In genomic region chr4:141645611-141646340, GRCh38 we compare ENCODE assay signal across 14 cellular contexts. TPM values are rescaled to one million over a fixed set of nuclear protein-coding genes. Genes with fewer than 3 reads are reported as not detected.
DNase-seq lines count a peak whose midpoint lies in the region; ATAC-seq, FAIRE-seq and TF ChIP-seq lines count a peak whose summit lies in the region.
"Had no signal": no experiment of that assay in that cellular context is flagged by ENCODE, and none has a peak within 500 bp of the region (broad histone marks: within the 10 kb centered on the region; RNA-seq: fewer than 3 reads in every experiment).

No MANE protein-coding gene starts in this region.

- H3K27me3 ChIP-seq in fibroblast of lung (ENCODE audit: control insufficient read depth, insufficient read depth, low read length), result no peaks in the 10 kb centered on the region
- no peaks in the 10 kb centered on the region for H3K27me3 ChIP-seq in upper lobe of right lung
- no peaks in the 10 kb centered on the region for H3K27me3 ChIP-seq in effector memory CD4-positive, alpha-beta T cell (replicated peaks; ENCODE audit: control insufficient read depth, insufficient read depth, low read length, poor library complexity, severe bottlenecking)
- H3K27me3 ChIP-seq: neural progenitor cell had no signal

- TF ChIP-seq CTCF in fibroblast of lung (conservative IDR thresholded peaks at IDR 0.05 in 1 of 2, IDR thresholded peaks at IDR 0.05 in 1 of 2; ENCODE audit: low read depth in 1 of 2, low read length in 2 of 2) (no peak), upper lobe of right lung (IDR thresholded peaks at IDR 0.05) (no peak)

- peak; percentile 98 for FAIRE-seq in RCC 7860 (lab: Jason Lieb, UNC)
- FAIRE-seq: endometrium had no signal

- no peak overlapping the region for H3K4me2 ChIP-seq in fibroblast of lung (ENCODE audit: extremely low read depth, insufficient read depth, low read length)
- H3K4me2 ChIP-seq: neural progenitor cell had no signal

- no peak overlapping the region for H3K9ac ChIP-seq in fibroblast of lung (ENCODE audit: insufficient read depth, low read length)
- H3K9ac ChIP-seq: neural progenitor cell had no signal

- peak; percentile 40 for ATAC-seq in GM19452 (IDR thresholded peaks at IDR 0.05; ENCODE audit: unreplicated experiment)
- ATAC-seq in upper lobe of right lung, result peak; percentile 38
- ATAC-seq in left ventricle myocardium superior, result no peak
- ATAC-seq: activated CD8-positive, alpha-beta T cell treated with anti-CD3 and anti-CD28 coated beads, Interleukin-2, amount 10 ng/mL, durations not matched to agents 7 days and 5 days had no signal

- no peaks in the 10 kb centered on the region for H3K9me3 ChIP-seq in fibroblast of lung (ENCODE audit: control insufficient read depth, insufficient read depth, low read depth, low read length)
- H3K9me3 ChIP-seq in upper lobe of right lung, result no peaks in the 10 kb centered on the region
- H3K9me3 ChIP-seq in effector memory CD4-positive, alpha-beta T cell (ENCODE audit: control insufficient read depth, low read length), result no peaks in the 10 kb centered on the region
- H3K9me3 ChIP-seq: thoracic aorta had no signal

- H3K27ac ChIP-seq in fibroblast of lung (ENCODE audit: insufficient read depth, low read length) (no peak overlapping the region), upper lobe of right lung (no peak overlapping the region)
- no peak overlapping the region for H3K27ac ChIP-seq in effector memory CD4-positive, alpha-beta T cell (ENCODE audit: insufficient read depth, low read length, poor library complexity, severe bottlenecking)
- H3K27ac ChIP-seq: neural progenitor cell had no signal

- intact Hi-C loops in upper lobe of right lung (cut with DNase I) (no loop called here), left ventricle myocardium superior (cut with micrococcal nuclease) (no loop called here)

- no peak overlapping the region for H3K4me3 ChIP-seq in fibroblast of lung (replicated peaks in 1 of 4; ENCODE audit: control extremely low read depth in 1 of 4, insufficient read depth in 1 of 4, low read depth in 3 of 4, low read length in 4 of 4)
- H3K4me3 ChIP-seq in upper lobe of right lung, result no peak overlapping the region
- no peak overlapping the region for H3K4me3 ChIP-seq in effector memory CD4-positive, alpha-beta T cell (ENCODE audit: insufficient read depth, low read depth, low read length, poor library complexity, severe bottlenecking)
- H3K4me3 ChIP-seq: neural progenitor cell, thoracic aorta had no signal

- H4K20me1 ChIP-seq in fibroblast of lung (ENCODE audit: control insufficient read depth, extremely low read depth, insufficient read depth, low read length), result no peaks in the 10 kb centered on the region

- H3K4me1 ChIP-seq in fibroblast of lung (ENCODE audit: control insufficient read depth, extremely low read depth, insufficient read depth, low read length) (peaks cover 20% of the 10 kb centered on the region), upper lobe of right lung (peaks cover 6% of the 10 kb centered on the region)
- no peaks in the 10 kb centered on the region for H3K4me1 ChIP-seq in effector memory CD4-positive, alpha-beta T cell (ENCODE audit: control insufficient read depth, insufficient read depth, low read length, poor library complexity, severe bottlenecking)
- H3K4me1 ChIP-seq: neural progenitor cell had no signal

- DNase-seq in RCC 7860 (ENCODE audit: low spot score) (peak; percentile 97), fibroblast of lung (ENCODE audit: low read depth in 2 of 2) (peak; percentile 58 to 97), upper lobe of right lung (no peak), left ventricle myocardium superior (no peak)
- DNase-seq in activated CD4-positive, alpha-beta T cell treated with anti-CD3 and anti-CD28 coated beads for 48 hours, result no peak
- no peak for DNase-seq in effector memory CD4-positive, alpha-beta T cell
- DNase-seq: activated CD8-positive, alpha-beta T cell treated with anti-CD3 and anti-CD28 coated beads, Interleukin-2, amount 10 ng/mL, durations not matched to agents 7 days and 5 days; activated naive CD8-positive, alpha-beta T cell treated with anti-CD3 and anti-CD28 coated beads, Interleukin-2, amount 10 ng/mL, durations not matched to agents 7 days and 5 days; NCI-H1105 treated with DMSO at 0.1 percent for 48 hours; stimulated activated CD4-positive, alpha-beta T cell treated with anti-CD3 and anti-CD28 coated beads, Interleukin-4, amount 100 ng/mL, for 24 hours had no signal

- no peak overlapping the region for H2AFZ ChIP-seq in fibroblast of lung (ENCODE audit: low read length)
- H2AFZ ChIP-seq: neural progenitor cell had no signal

- H3K79me2 ChIP-seq in fibroblast of lung (ENCODE audit: control insufficient read depth, insufficient read depth, low read length), result peaks cover 7% of the 10 kb centered on the region

- H3K36me3 ChIP-seq in fibroblast of lung (ENCODE audit: control insufficient read depth, insufficient read depth, low read length) (no peaks in the 10 kb centered on the region), upper lobe of right lung (no peaks in the 10 kb centered on the region)
- no peaks in the 10 kb centered on the region for H3K36me3 ChIP-seq in effector memory CD4-positive, alpha-beta T cell (ENCODE audit: control insufficient read depth, insufficient read depth, low read length)
- H3K36me3 ChIP-seq: neural progenitor cell, thoracic aorta had no signal

RNA-seq across cellular contexts. Expression of gene IL15, which starts 9.4 kb away (rescaled TPM):
- total RNA-seq in fibroblast of lung, result 5.9 and 14.9 TPM in 2 replicates
- 5.6 and 10.0 TPM in 2 replicates for polyA plus RNA-seq in fibroblast of lung
- polyA plus RNA-seq in fibroblast of lung (2012), result 4.4 and 4.9 TPM in 2 replicates
- 0.75 and 0.78 TPM in 2 replicates for polyA minus RNA-seq in fibroblast of lung (ENCODE audit: low replicate concordance)
- total RNA-seq in upper lobe of right lung, result 6.6 TPM
- 1.7 TPM for total RNA-seq in left ventricle myocardium superior

Comparison
In these comparisons a context has a peak if more than half of its experiments do, and no peak if none do; other contexts are left out.
1. DNase-seq: peak in RCC 7860 (single experiment) and fibroblast of lung (2 of 2); none in upper lobe of right lung (single experiment), activated CD4-positive, alpha-beta T cell treated with anti-CD3 and anti-CD28 coated beads for 48 hours (single experiment), effector memory CD4-positive, alpha-beta T cell (0 of 3) and left ventricle myocardium superior (single experiment).